20 cellular contexts compared by ENCODE assay signal in the genomic region with DNA sequence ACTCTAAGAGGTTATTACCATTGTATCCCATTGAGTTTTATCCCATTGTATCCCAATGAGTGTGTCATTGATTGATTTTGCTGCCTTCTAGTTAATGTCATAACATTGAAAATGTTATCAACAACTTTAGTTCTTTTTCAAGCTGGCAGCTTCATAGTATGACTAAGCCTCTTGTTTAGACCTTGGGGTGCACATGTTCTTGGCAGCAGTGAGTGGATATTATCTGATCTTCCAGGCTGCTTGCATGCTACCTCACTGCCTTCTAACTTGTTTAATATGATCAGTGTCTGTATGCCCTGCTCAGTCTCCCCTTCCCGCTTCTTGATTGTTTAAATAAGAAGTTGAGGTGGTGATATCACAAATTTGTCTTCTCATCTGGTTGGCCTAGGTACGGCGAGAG. TPM values are rescaled to one million over a fixed set of nuclear protein-coding genes. Genes with fewer than 3 reads are reported as not detected.
DNase-seq lines count a peak whose midpoint lies in the region; ATAC-seq and TF ChIP-seq lines count a peak whose summit lies in the region.
"Had no signal": no experiment of that assay in that cellular context is flagged by ENCODE, and none has a peak within 500 bp of the region (broad histone marks: within the 10 kb centered on the region; RNA-seq: fewer than 3 reads in every experiment).

No MANE protein-coding gene starts in this region.

- H3K9me3 Mint-ChIP-seq in immature natural killer cell, result peaks cover 0 to 18% (median 9%) of the 10 kb centered on the region in 6 donors
- H3K9me3 Mint-ChIP-seq in activated CD4-positive, alpha-beta T cell treated with anti-CD3 and anti-CD28 coated beads for 36 hours (ENCODE audit: low read depth), result peaks cover 23% of the 10 kb centered on the region

- H3K4me3 ChIP-seq in IMR-90 (ENCODE audit: insufficient read depth, low read depth, low read length) (no peak overlapping the region), choroid plexus epithelial cell (ENCODE audit: low read depth, low read length) (no peak overlapping the region)
- H3K4me3 ChIP-seq: A549, gastroesophageal sphincter had no signal

- H4K5ac ChIP-seq in IMR-90 (ENCODE audit: low read depth, low read length), result no peak overlapping the region; the same call in 1 of the 2 replicates

- H2AFZ ChIP-seq in IMR-90 (replicated peaks; ENCODE audit: low read length, poor library complexity), result no peak overlapping the region

- no peak overlapping the region for H3K9ac ChIP-seq in IMR-90 (ENCODE audit: low read depth, low read length)

- BruUV-seq in IMR-90 (replicated peaks; lab: Mats Ljungman, UMichigan), result no TSS peak

- H3K27me3 ChIP-seq in IMR-90 (ENCODE audit: control insufficient read depth, insufficient read depth, low read length), result no peaks in the 10 kb centered on the region
- H3K27me3 ChIP-seq: gastroesophageal sphincter had no signal

- H3K79me1 ChIP-seq in IMR-90 (ENCODE audit: low read depth in 1 of 2, low read length in 2 of 2), result no peaks in the 10 kb centered on the region

- H2AK9ac ChIP-seq in IMR-90 (replicated peaks; ENCODE audit: low read depth, low read length, poor library complexity), result no peak overlapping the region

- in situ Hi-C loops in IMR-90 (cut with MboI; ENCODE audit: low sequenced_read_pairs), result no loop called here

- H3K4me1 Mint-ChIP-seq in immature natural killer cell, result peaks cover 9 to 13% of the 10 kb centered on the region in 2 donors
- H3K4me1 Mint-ChIP-seq in activated CD4-positive, alpha-beta T cell treated with anti-CD3 and anti-CD28 coated beads for 36 hours, result peaks cover 22% of the 10 kb centered on the region

- H3K56ac ChIP-seq in IMR-90 (ENCODE audit: extremely low read depth, insufficient read depth, low read length), result no peak overlapping the region

- no peak overlapping the region for H2BK20ac ChIP-seq in IMR-90 (ENCODE audit: low read depth, low read length)

- H3K27ac Mint-ChIP-seq in immature natural killer cell, result no peak overlapping the region
- no peak overlapping the region for H3K27ac Mint-ChIP-seq in activated CD4-positive, alpha-beta T cell treated with anti-CD3 and anti-CD28 coated beads for 36 hours
- H3K27ac Mint-ChIP-seq: activated CD8-positive, alpha-beta memory T cell treated with anti-CD3 and anti-CD28 coated beads, Interleukin-2, amount 10 ng/mL, durations not matched to agents 7 days and 5 days; memory B cell; stimulated activated naive CD8-positive, alpha-beta T cell treated with anti-CD3 and anti-CD28 coated beads, Interleukin-15, Interleukin-2, amounts not matched to agents 100 ng/mL and 50 ng/mL, for 24 hours; type B pancreatic cell had no signal

- ATAC-seq in IMR-90 (ENCODE audit: low read depth), result peak; percentile 60
- ATAC-seq in HG02973 (IDR thresholded peaks at IDR 0.05; ENCODE audit: unreplicated experiment), result no peak
- ATAC-seq in activated CD4-positive, alpha-beta T cell treated with anti-CD3 and anti-CD28 coated beads for 36 hours, result no peak
- ATAC-seq: A549; activated CD8-positive, alpha-beta memory T cell treated with anti-CD3 and anti-CD28 coated beads, Interleukin-2, amount 10 ng/mL, durations not matched to agents 7 days and 5 days; effector memory CD8-positive, alpha-beta T cell; gastroesophageal sphincter; naive thymus-derived CD4-positive, alpha-beta T cell had no signal

- H3K36me3 Mint-ChIP-seq in immature natural killer cell, result peaks cover 40 to 70% (median 67%) of the 10 kb centered on the region in 3 donors
- H3K36me3 Mint-ChIP-seq in activated CD4-positive, alpha-beta T cell treated with anti-CD3 and anti-CD28 coated beads for 36 hours (ENCODE audit: low read depth), result peaks cover 67% of the 10 kb centered on the region

- WGBS in IMR-90 (ENCODE audit: extremely low coverage in 2 of 2, insufficient read length in 1 of 2), 2 experiments, result 92% methylated on average over 2 of the region's 3 CpGs; no CpG with 5 or more reads in 1 of the 2 experiments

- no peak overlapping the region for H2BK15ac ChIP-seq in IMR-90 (ENCODE audit: low read depth, low read length)

- POLR2A ChIA-PET in IMR-90 (lab: Charles Lee; ENCODE audit: unreplicated experiment), result no interaction called here
- POLR2A ChIA-PET in activated CD4-positive, alpha-beta T cell treated with anti-CD3 and anti-CD28 coated beads for 36 hours (lab: Charles Lee), result no interaction called here

- H3K14ac ChIP-seq in IMR-90 (replicated peaks; ENCODE audit: low read depth, low read length), result no peak overlapping the region

- H3K4me2 ChIP-seq in IMR-90 (ENCODE audit: low read depth, low read length), result no peak overlapping the region
- H3K4me2 ChIP-seq: A549 had no signal

- no peak overlapping the region for H4K91ac ChIP-seq in IMR-90 (ENCODE audit: insufficient read depth, low read depth, low read length)

- no peak overlapping the region for H4K8ac ChIP-seq in IMR-90 (ENCODE audit: low read depth in 2 of 2, low read length in 2 of 2)

- peaks cover 20% of the 10 kb centered on the region for H3K4me1 ChIP-seq in IMR-90 (ENCODE audit: control insufficient read depth, insufficient read depth, low read length)
- H3K4me1 ChIP-seq: A549 had no signal

- H3K36me3 ChIP-seq in IMR-90 (ENCODE audit: control insufficient read depth, insufficient read depth, low read length), result peaks cover 33% of the 10 kb centered on the region

- DNase-seq in AG08396 (ENCODE audit: low spot score) (peak; percentile 53), IMR-90 (peak; percentile 80), choroid plexus epithelial cell (ENCODE audit: low read depth) (peak; percentile 79), iris pigment epithelial cell (ENCODE audit: low read depth) (peak; percentile 91), OCI-M1 (lab: John Stamatoyannopoulos, UW) (no peak), immature natural killer cell (no peak)
- no peak for DNase-seq in activated CD4-positive, alpha-beta T cell treated with anti-CD3 and anti-CD28 coated beads for 36 hours
- DNase-seq: activated CD8-positive, alpha-beta memory T cell treated with anti-CD3 and anti-CD28 coated beads, Interleukin-2, amount 10 ng/mL, durations not matched to agents 7 days and 5 days; C1 segment of cervical spinal cord; cerebellar nuclear complex; effector memory CD8-positive, alpha-beta T cell; naive thymus-derived CD4-positive, alpha-beta T cell; NCI-H1930; T1000 had no signal

- no peak for TF ChIP-seq RAD21 in IMR-90 (IDR thresholded peaks at IDR 0.05; ENCODE audit: low read length)

- CTCF ChIA-PET in IMR-90 (lab: Yijun Ruan, JAX), result no interaction called here
- CTCF ChIA-PET in activated CD4-positive, alpha-beta T cell treated with anti-CD3 and anti-CD28 coated beads for 36 hours (lab: Charles Lee), result no interaction called here

- H2BK120ac ChIP-seq in IMR-90 (ENCODE audit: low read depth, low read length), result no peak overlapping the region

- H3K27me3 Mint-ChIP-seq in immature natural killer cell (ENCODE audit: low read depth in 3 of 3), result no peaks in the 10 kb centered on the region
- no peaks in the 10 kb centered on the region for H3K27me3 Mint-ChIP-seq in activated CD4-positive, alpha-beta T cell treated with anti-CD3 and anti-CD28 coated beads for 36 hours
- H3K27me3 Mint-ChIP-seq: activated CD8-positive, alpha-beta memory T cell treated with anti-CD3 and anti-CD28 coated beads, Interleukin-2, amount 10 ng/mL, durations not matched to agents 7 days and 5 days; effector memory CD8-positive, alpha-beta T cell; memory B cell; naive thymus-derived CD4-positive, alpha-beta T cell; stimulated activated naive CD8-positive, alpha-beta T cell treated with anti-CD3 and anti-CD28 coated beads, Interleukin-15, Interleukin-2, amounts not matched to agents 100 ng/mL and 50 ng/mL, for 24 hours; type B pancreatic cell had no signal

- TF ChIP-seq POLR2A in IMR-90 (IDR thresholded peaks at IDR 0.05; ENCODE audit: low read depth, low read length), result no peak

- no peak overlapping the region; the same call in 1 of the 2 replicates for H3K18ac ChIP-seq in IMR-90 (ENCODE audit: low read depth, low read length)

- dilution Hi-C loops in IMR-90 (cut with HindIII; ENCODE audit: low sequenced_read_pairs, unreplicated experiment), result no loop called here

- H3K4ac ChIP-seq in IMR-90 (ENCODE audit: low read depth, low read length), result 0 out of 2 replicates have a peak overlapping the region, but pooled peaks have one; percentile 2

- no peak overlapping the region for H2AK5ac ChIP-seq in IMR-90 (ENCODE audit: low read depth, low read length)

- H2BK5ac ChIP-seq in IMR-90 (ENCODE audit: low read depth, low read length, poor library complexity, severe bottlenecking), result no peak overlapping the region

- peaks cover 4% of the 10 kb centered on the region; the same call in 1 of the 2 replicates for H3K9me3 ChIP-seq in IMR-90 (ENCODE audit: control insufficient read depth, insufficient read depth, low read length)
- H3K9me3 ChIP-seq: gastroesophageal sphincter had no signal

- peak overlapping the region; percentile 72; the same call in 1 of the 2 replicates for H3K27ac ChIP-seq in IMR-90 (ENCODE audit: insufficient read depth, low read length)
- H3K27ac ChIP-seq: A549, gastroesophageal sphincter had no signal

- no peak overlapping the region for H3K4me3 Mint-ChIP-seq in immature natural killer cell
- H3K4me3 Mint-ChIP-seq in activated CD4-positive, alpha-beta T cell treated with anti-CD3 and anti-CD28 coated beads for 36 hours, result no peak overlapping the region
- H3K4me3 Mint-ChIP-seq: activated CD8-positive, alpha-beta memory T cell treated with anti-CD3 and anti-CD28 coated beads, Interleukin-2, amount 10 ng/mL, durations not matched to agents 7 days and 5 days; effector memory CD8-positive, alpha-beta T cell; memory B cell; naive thymus-derived CD4-positive, alpha-beta T cell; stimulated activated naive CD8-positive, alpha-beta T cell treated with anti-CD3 and anti-CD28 coated beads, Interleukin-15, Interleukin-2, amounts not matched to agents 100 ng/mL and 50 ng/mL, for 24 hours; type B pancreatic cell had no signal

- intact Hi-C loops in IMR-90 (cut with micrococcal nuclease), result no loop called here
- intact Hi-C loops in activated CD4-positive, alpha-beta T cell treated with anti-CD3 and anti-CD28 coated beads for 36 hours (cut with DNase I, micrococcal nuclease), result no loop called here

- no peak overlapping the region for H3K23ac ChIP-seq in IMR-90 (ENCODE audit: low read depth, low read length)

- H3K9me1 ChIP-seq in IMR-90 (ENCODE audit: insufficient read depth, low read length), result peaks cover 17% of the 10 kb centered on the region; the same call in 1 of the 2 replicates

- H4K20me1 ChIP-seq in IMR-90 (ENCODE audit: insufficient read depth, low read length), result no peaks in the 10 kb centered on the region

- TF ChIP-seq CTCF in IMR-90 (conservative IDR thresholded peaks at IDR 0.05; ENCODE audit: low read depth, low read length), result no peak
- no peak for TF ChIP-seq CTCF in choroid plexus epithelial cell (conservative IDR thresholded peaks at IDR 0.05; ENCODE audit: low read depth, low read length)

TF ChIP-seq in IMR-90, 13 proteins besides CTCF, POLR2A, EP300 and RAD21 (continues in another document):
- TF ChIP-seq MXI1 (IDR thresholded peaks at IDR 0.05; ENCODE audit: borderline replicate concordance, low read depth, low read length), result peak; percentile 82; the same call in 1 of the 2 replicates

RNA-seq across cellular contexts. Expression of a gene that starts 24.6 kb away (rescaled TPM):
- 13.3 and 16.4 TPM in 2 replicates for total RNA-seq in IMR-90 (2012; rRNA removed)
- polyA plus RNA-seq in IMR-90 (2012; rRNA removed) (16.0 and 16.5 TPM in 2 replicates), immature natural killer cell (10 to 100 TPM; 34.3 to 71.2 (median 57.3) TPM)
- 8.1 and 9.4 TPM in 2 replicates for polyA plus RNA-seq in IMR-90 (2012; cell fraction: cytosol; rRNA removed)
- 6.3 and 12.4 TPM in 2 replicates for polyA plus RNA-seq in IMR-90 (2012; cell fraction: nucleus; rRNA removed; ENCODE audit: low replicate concordance)
- 10 to 100 TPM; 37.4 to 51.9 TPM for total RNA-seq in activated CD4-positive, alpha-beta T cell treated with anti-CD3 and anti-CD28 coated beads for 36 hours

Comparison
In these comparisons a context has a peak if more than half of its experiments do, and no peak if none do; other contexts are left out.
1. DNase-seq: peak in AG08396 (single experiment), IMR-90 (single experiment), choroid plexus epithelial cell (single experiment) and iris pigment epithelial cell (single experiment); none in OCI-M1 (single experiment), immature natural killer cell (0 of 3) and activated CD4-positive, alpha-beta T cell treated with anti-CD3 and anti-CD28 coated beads for 36 hours (single experiment).